In the genomic region with DNA sequence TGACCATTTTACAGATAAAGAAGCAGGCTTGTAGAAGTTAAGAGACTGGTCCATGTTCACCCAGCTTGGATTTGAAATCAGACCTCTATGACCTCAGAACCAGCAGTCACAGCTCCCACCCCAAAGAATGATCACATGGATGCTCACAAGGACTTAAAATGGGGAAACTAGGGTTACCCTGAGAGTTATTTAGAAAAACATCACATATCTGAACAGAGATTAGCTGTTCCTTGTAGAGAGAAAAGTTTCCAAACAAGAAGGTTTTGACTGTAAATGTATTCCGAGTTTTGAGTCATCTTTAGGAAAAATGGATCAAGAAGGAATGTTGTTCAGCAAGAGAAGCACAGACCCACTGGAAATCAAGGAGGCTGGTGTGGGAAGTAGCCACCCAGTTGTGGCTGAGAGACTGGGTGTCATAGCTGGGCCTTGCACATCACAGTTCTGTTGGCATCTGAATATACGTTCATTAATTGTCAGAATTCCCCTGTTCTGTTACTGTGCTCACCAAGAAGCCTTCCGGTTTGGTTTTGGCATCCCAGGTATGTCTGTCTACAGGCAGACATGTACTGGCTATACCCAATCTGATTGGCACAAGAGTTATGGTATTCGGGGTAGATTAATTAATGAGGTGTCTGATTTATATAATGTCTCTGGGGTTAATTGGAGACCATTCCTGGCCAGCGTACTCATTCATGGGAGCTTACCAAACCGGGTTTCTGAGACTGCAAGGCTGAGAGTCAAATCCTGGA, we compare ENCODE assay signal across 18 cellular contexts.
"Had no signal": no experiment of that assay in that cellular context is flagged by ENCODE, and none has a peak within 500 bp of the region (broad histone marks: within the 10 kb centered on the region; RNA-seq: fewer than 3 reads in every experiment).

No MANE protein-coding gene starts in this region.

- H3K9me3 ChIP-seq: SJSA1, thyroid gland had no signal

- H3K27me3 ChIP-seq: SJSA1, thyroid gland had no signal

- H3K4me3 ChIP-seq: SJSA1, thyroid gland had no signal

- ATAC-seq: activated CD4-positive, alpha-beta T cell treated with anti-CD3 and anti-CD28 coated beads for 36 hours; activated CD8-positive, alpha-beta T cell treated with anti-CD3 and anti-CD28 coated beads for 36 hours; activated T-cell treated with anti-CD3 and anti-CD28 coated beads, Interleukin-2, amount 50 U/mL, for 72 hours; natural killer cell; stimulated activated naive CD8-positive, alpha-beta T cell treated with anti-CD3 and anti-CD28 coated beads, Interleukin-15, amount 100 ng/mL, for 72 hours had no signal

- DNase-seq: activated CD4-positive, alpha-beta T cell treated with anti-CD3 and anti-CD28 coated beads for 36 hours; activated CD8-positive, alpha-beta memory T cell treated with anti-CD3 and anti-CD28 coated beads, Interleukin-2, amount 50 U/mL, for 4 hours; activated CD8-positive, alpha-beta T cell treated with anti-CD3 and anti-CD28 coated beads for 36 hours; activated gamma-delta T cell treated with Interleukin-2 at 50 U/mL for 16 hours; activated naive CD8-positive, alpha-beta T cell treated with anti-CD3 and anti-CD28 coated beads for 36 hours; activated T-cell treated with anti-CD3 and anti-CD28 coated beads, Interleukin-2, amount 50 U/mL, for 72 hours; anterior cingulate cortex; hippocampal formation; left cardiac atrium; natural killer cell; occipital lobe; stimulated activated CD4-positive, alpha-beta T cell treated with anti-CD3 and anti-CD28 coated beads, Interleukin-15, amount 100 ng/mL, for 24 hours; stimulated activated CD4-positive, alpha-beta T cell treated with anti-CD3 and anti-CD28 coated beads, Interleukin-4, amount 100 ng/mL, for 24 hours; stimulated activated naive CD8-positive, alpha-beta T cell treated with anti-CD3 and anti-CD28 coated beads, Interleukin-15, amount 100 ng/mL, for 72 hours; T1000; thyroid gland; WERI-Rb-1 had no signal

- H3K36me3 ChIP-seq: SJSA1, thyroid gland, WERI-Rb-1 had no signal

- H3K27ac ChIP-seq: SJSA1, thyroid gland, WERI-Rb-1 had no signal
